Comparison of ENCODE assay signal across 22 cellular contexts in genomic region chr12:116964004-116964739, GRCh38. TPM values are rescaled to one million over a fixed set of nuclear protein-coding genes. Genes with fewer than 3 reads are reported as not detected.
DNase-seq lines count a peak whose midpoint lies in the region; ATAC-seq and TF ChIP-seq lines count a peak whose summit lies in the region.
"Had no signal": no experiment of that assay in that cellular context is flagged by ENCODE, and none has a peak within 500 bp of the region (broad histone marks: within the 10 kb centered on the region; RNA-seq: fewer than 3 reads in every experiment).

No MANE protein-coding gene starts in this region.

- ATAC-seq in right cardiac atrium = no peak
- ATAC-seq in activated naive CD8-positive, alpha-beta T cell treated with anti-CD3 and anti-CD28 coated beads, Interleukin-2, amount 50 U/mL, for 24 hours = no peak
- ATAC-seq: foreskin keratinocyte; naive thymus-derived CD4-positive, alpha-beta T cell; stimulated activated naive CD8-positive, alpha-beta T cell treated with anti-CD3 and anti-CD28 coated beads, Interleukin-15, amount 100 ng/mL, for 72 hours had no signal

- no peak overlapping the region for H3K27ac Mint-ChIP-seq in activated naive CD8-positive, alpha-beta T cell treated with anti-CD3 and anti-CD28 coated beads, Interleukin-2, amount 50 U/mL, for 24 hours
- H3K27ac Mint-ChIP-seq: activated B cell treated with CpG ODN at 0.5 μM for 24 hours; activated CD4-positive, alpha-beta memory T cell treated with anti-CD3 and anti-CD28 coated beads for 36 hours; CD14-positive monocyte; immature natural killer cell; stimulated activated naive CD8-positive, alpha-beta T cell treated with anti-CD3 and anti-CD28 coated beads, Interleukin-15, amount 100 ng/mL, for 72 hours; T-helper 2 cell treated with Interferon-gamma antibody and Interleukin-4, amounts not matched to agents 5 μg/mL and 100 μg/mL, for 36 hours had no signal

- peaks cover 0 to 8% of the 10 kb centered on the region in 2 donors for H3K4me1 ChIP-seq in thyroid gland
- no peaks in the 10 kb centered on the region for H3K4me1 ChIP-seq in right cardiac atrium (ENCODE audit: control insufficient read depth, insufficient read depth, low read length)
- no peaks in the 10 kb centered on the region for H3K4me1 ChIP-seq in A673 (ENCODE audit: insufficient read depth, low read length, poor library complexity, severe bottlenecking)
- H3K4me1 ChIP-seq: foreskin keratinocyte, transverse colon had no signal

- H3K36me3 Mint-ChIP-seq in activated naive CD8-positive, alpha-beta T cell treated with anti-CD3 and anti-CD28 coated beads, Interleukin-2, amount 50 U/mL, for 24 hours (ENCODE audit: low read depth) = peaks cover 17% of the 10 kb centered on the region

- intact Hi-C loops in thyroid gland (cut with DNase I) = no loop called here
- intact Hi-C loops in right cardiac atrium (cut with DNase I) = no loop called here
- intact Hi-C loops in A673 (cut with micrococcal nuclease; ENCODE audit: unreplicated experiment) = no loop called here

- H3K9me3 ChIP-seq in thyroid gland (no peaks in the 10 kb centered on the region), right cardiac atrium (ENCODE audit: control insufficient read depth, low read length) (no peaks in the 10 kb centered on the region), A673 (ENCODE audit: low read depth, low read length, poor library complexity, severe bottlenecking) (no peaks in the 10 kb centered on the region)
- H3K9me3 ChIP-seq: left ventricle myocardium inferior, transverse colon had no signal

- BruUV-seq in A673 (replicated peaks; lab: Mats Ljungman, UMichigan) = no TSS peak

- no peak overlapping the region for H3K27ac ChIP-seq in thyroid gland
- no peak overlapping the region for H3K27ac ChIP-seq in right cardiac atrium (ENCODE audit: low read length)
- no peak overlapping the region for H3K27ac ChIP-seq in A673 (ENCODE audit: low read depth, low read length, poor library complexity, severe bottlenecking)
- H3K27ac ChIP-seq: foreskin keratinocyte, hepatocyte, left ventricle myocardium inferior, transverse colon had no signal

- TF ChIP-seq CTCF in thyroid gland (IDR thresholded peaks at IDR 0.05) (no peak), A673 (conservative IDR thresholded peaks at IDR 0.05; ENCODE audit: low read depth, low read length) (no peak)

- H3K4me3 Mint-ChIP-seq in activated naive CD8-positive, alpha-beta T cell treated with anti-CD3 and anti-CD28 coated beads, Interleukin-2, amount 50 U/mL, for 24 hours = no peak overlapping the region
- H3K4me3 Mint-ChIP-seq: activated B cell treated with CpG ODN at 0.5 μM for 24 hours; activated CD4-positive, alpha-beta memory T cell treated with anti-CD3 and anti-CD28 coated beads for 36 hours; CD14-positive monocyte; immature natural killer cell; naive thymus-derived CD4-positive, alpha-beta T cell; stimulated activated naive CD8-positive, alpha-beta T cell treated with anti-CD3 and anti-CD28 coated beads, Interleukin-15, amount 100 ng/mL, for 72 hours; T-helper 2 cell treated with Interferon-gamma antibody and Interleukin-4, amounts not matched to agents 5 μg/mL and 100 μg/mL, for 36 hours had no signal

- H3K4me1 Mint-ChIP-seq in activated naive CD8-positive, alpha-beta T cell treated with anti-CD3 and anti-CD28 coated beads, Interleukin-2, amount 50 U/mL, for 24 hours = peaks cover 26% of the 10 kb centered on the region

- 76 to 79% methylated on average over 9 of the region's 9 CpGs for WGBS in thyroid gland, 2 donors
- WGBS in right cardiac atrium = 80% methylated on average over 9 of the region's 9 CpGs

- no peak overlapping the region for H3K4me3 ChIP-seq in thyroid gland (replicated peaks in 1 of 3)
- no peak overlapping the region for H3K4me3 ChIP-seq in right cardiac atrium (ENCODE audit: low read length)
- H3K4me3 ChIP-seq in A673 (ENCODE audit: low read depth, low read length, poor library complexity, severe bottlenecking) = no peak overlapping the region
- H3K4me3 ChIP-seq: hepatocyte, left ventricle myocardium inferior, transverse colon had no signal

- H3K9me3 Mint-ChIP-seq in activated naive CD8-positive, alpha-beta T cell treated with anti-CD3 and anti-CD28 coated beads, Interleukin-2, amount 50 U/mL, for 24 hours = no peaks in the 10 kb centered on the region
- H3K9me3 Mint-ChIP-seq: activated B cell treated with CpG ODN at 0.5 μM for 24 hours; activated CD4-positive, alpha-beta memory T cell treated with anti-CD3 and anti-CD28 coated beads for 36 hours; CD14-positive monocyte; immature natural killer cell; naive thymus-derived CD4-positive, alpha-beta T cell; stimulated activated naive CD8-positive, alpha-beta T cell treated with anti-CD3 and anti-CD28 coated beads, Interleukin-15, amount 100 ng/mL, for 72 hours; T-helper 2 cell treated with Interferon-gamma antibody and Interleukin-4, amounts not matched to agents 5 μg/mL and 100 μg/mL, for 36 hours had no signal

- POLR2A ChIA-PET in A673 (lab: Charles Lee; ENCODE audit: low non-redundant PET) = no interaction called here

- CTCF ChIA-PET in A673 (lab: Charles Lee) = no interaction called here

- H3K36me3 ChIP-seq in thyroid gland (peaks cover 0 to 7% of the 10 kb centered on the region in 2 donors), A673 (ENCODE audit: insufficient read depth, low read length, poor library complexity, severe bottlenecking) (peaks cover 8% of the 10 kb centered on the region)
- H3K36me3 ChIP-seq: transverse colon had no signal

- no peaks in the 10 kb centered on the region for H3K27me3 Mint-ChIP-seq in activated naive CD8-positive, alpha-beta T cell treated with anti-CD3 and anti-CD28 coated beads, Interleukin-2, amount 50 U/mL, for 24 hours
- H3K27me3 Mint-ChIP-seq: activated B cell treated with CpG ODN at 0.5 μM for 24 hours; activated CD4-positive, alpha-beta memory T cell treated with anti-CD3 and anti-CD28 coated beads for 36 hours; naive thymus-derived CD4-positive, alpha-beta T cell; stimulated activated naive CD8-positive, alpha-beta T cell treated with anti-CD3 and anti-CD28 coated beads, Interleukin-15, amount 100 ng/mL, for 72 hours had no signal

- no peak for TF ChIP-seq POLR2A in thyroid gland (IDR thresholded peaks at IDR 0.05)

- H3K27me3 ChIP-seq in thyroid gland (no peaks in the 10 kb centered on the region), right cardiac atrium (ENCODE audit: control insufficient read depth, insufficient read depth) (no peaks in the 10 kb centered on the region), A673 (replicated peaks; ENCODE audit: insufficient read depth, low read depth, low read length, poor library complexity) (no peaks in the 10 kb centered on the region)
- H3K27me3 ChIP-seq: foreskin keratinocyte, hepatocyte, transverse colon had no signal

- peak; percentile 32 for DNase-seq in NCI-H345 treated with DMSO at 0.1 percent for 48 hours (lab: John Stamatoyannopoulos, UW; ENCODE audit: unreplicated experiment)
- DNase-seq in NCI-H345 (lab: John Stamatoyannopoulos, UW) = no peak
- DNase-seq in NCI-H1092 (lab: John Stamatoyannopoulos, UW) = peak; percentile 31
- DNase-seq in SK-N-DZ (ENCODE audit: low spot score) = peak; percentile 33
- no peak for DNase-seq in thyroid gland
- DNase-seq in right cardiac atrium = no peak
- no peak for DNase-seq in A673 (ENCODE audit: low spot score)
- DNase-seq in activated naive CD8-positive, alpha-beta T cell treated with anti-CD3 and anti-CD28 coated beads, Interleukin-2, amount 50 U/mL, for 24 hours = no peak
- DNase-seq: ACHN; activated B cell treated with CpG ODN at 0.5 μM for 24 hours; activated CD4-positive, alpha-beta memory T cell treated with anti-CD3 and anti-CD28 coated beads for 36 hours; effector CD8-positive, alpha-beta T cell; foreskin keratinocyte; immature natural killer cell; left ventricle myocardium inferior; naive thymus-derived CD4-positive, alpha-beta T cell; NCI-H1048; stimulated activated naive CD8-positive, alpha-beta T cell treated with anti-CD3 and anti-CD28 coated beads, Interleukin-15, amount 100 ng/mL, for 72 hours; transverse colon had no signal

RNA-seq across cellular contexts. Expression of gene FBXW8, which starts 53.4 kb away (rescaled TPM):
- 27.1 and 30.2 TPM in 2 replicates for polyA plus RNA-seq in SK-N-DZ (2014; cell fraction: cytosol; rRNA removed)
- polyA plus RNA-seq in SK-N-DZ (2014; cell fraction: nucleus; rRNA removed) = 30.2 and 38.4 TPM in 2 replicates
- 10 to 100 TPM; 29.3 to 45.5 (median 32.9) TPM for total RNA-seq in thyroid gland
- total RNA-seq in right cardiac atrium = 10 to 100 TPM in 1 of 4 donors, 1 to 10 TPM in 3; 5.8 to 10.2 (median 7.6) TPM
- polyA plus RNA-seq in right cardiac atrium = 3.3 TPM
- 14.8 and 17.0 TPM in 2 replicates for total RNA-seq in A673 (2021)

Comparison
In these comparisons a context has a peak if more than half of its experiments do, and no peak if none do; other contexts are left out.
1. DNase-seq: peak in NCI-H345 treated with DMSO at 0.1 percent for 48 hours (single experiment), NCI-H1092 (single experiment) and SK-N-DZ (single experiment); none in NCI-H345 (single experiment), thyroid gland (0 of 2), right cardiac atrium (0 of 3), A673 (single experiment) and activated naive CD8-positive, alpha-beta T cell treated with anti-CD3 and anti-CD28 coated beads, Interleukin-2, amount 50 U/mL, for 24 hours (single experiment).